8 cellular contexts compared by ENCODE assay signal in genomic region chr3:32781211-32781968, GRCh38. TPM values are rescaled to one million over a fixed set of nuclear protein-coding genes. Genes with fewer than 3 reads are reported as not detected.
DNase-seq lines count a peak whose midpoint lies in the region; ATAC-seq lines count a peak whose summit lies in the region.

No MANE protein-coding gene starts in this region.

- H3K9me3 ChIP-seq in NT2/D1 (ENCODE audit: insufficient read depth, low read length) (peaks cover 6% of the 10 kb centered on the region; the same call in 1 of the 2 replicates), muscle layer of duodenum (ENCODE audit: control insufficient read depth in 1 of 2, low read length in 2 of 2) (no peaks in the 10 kb centered on the region)

- H3K4me1 ChIP-seq in NT2/D1 (ENCODE audit: insufficient read depth, insufficient read length) = peaks cover 5% of the 10 kb centered on the region
- peaks cover 3 to 9% of the 10 kb centered on the region in 2 donors for H3K4me1 ChIP-seq in muscle layer of duodenum (ENCODE audit: control insufficient read depth in 1 of 2, insufficient read depth in 2 of 2, low read length in 2 of 2)

- peak overlapping the region; percentile 54 for H3K4me3 ChIP-seq in NT2/D1 (ENCODE audit: insufficient read length, low read depth)
- H3K4me3 ChIP-seq in muscle layer of duodenum (ENCODE audit: low read depth in 1 of 2, low read length in 2 of 2) = peak overlapping the region; percentile 67 to 89

- DNase-seq in CMK (ENCODE audit: low read depth) (peak; percentile 47), NT2/D1 (ENCODE audit: low read depth, low spot score) (peak; percentile 89), activated T-cell treated with anti-CD3 and anti-CD28 coated beads for 24 hours (ENCODE audit: low read depth) (peak; percentile 61)
- DNase-seq in stimulated activated CD8-positive, alpha-beta memory T cell treated with anti-CD3 and anti-CD28 coated beads, Interleukin-7, amount 100 ng/mL, for 24 hours (ENCODE audit: low read depth) = peak; percentile 51

- H3K36me3 ChIP-seq in NT2/D1 (ENCODE audit: insufficient read depth, insufficient read length, low read length) (peaks cover 8% of the 10 kb centered on the region), muscle layer of duodenum (ENCODE audit: control insufficient read depth in 1 of 2, insufficient read depth in 2 of 2, low read length in 2 of 2) (no peaks in the 10 kb centered on the region)

- peak overlapping the region; percentile 89 for H3K9ac ChIP-seq in NT2/D1 (ENCODE audit: insufficient read length, low read depth)

- ATAC-seq in GM19455 (IDR thresholded peaks at IDR 0.05; ENCODE audit: unreplicated experiment) (peak; percentile 92), HG03575 (IDR thresholded peaks at IDR 0.05; ENCODE audit: extremely low read depth, insufficient number of reproducible peaks, low FRiP score, unreplicated experiment) (peak; percentile 48), esophagus mucosa (peak; percentile 82)

- H3K27ac ChIP-seq in muscle layer of duodenum (ENCODE audit: low read length) = no peak overlapping the region

- H3K27me3 ChIP-seq in NT2/D1 (ENCODE audit: insufficient read depth, insufficient read length) (no peaks in the 10 kb centered on the region), muscle layer of duodenum (ENCODE audit: low read depth, low read length) (no peaks in the 10 kb centered on the region)

RNA-seq across cellular contexts. Expression of gene TRIM71, which starts 36.4 kb away (rescaled TPM):
- not detected for total RNA-seq in esophagus mucosa
